8 cellular contexts compared by ENCODE assay signal in genomic region chr15:75452364-75452967, GRCh38. TPM values are rescaled to one million over a fixed set of nuclear protein-coding genes. Genes with fewer than 3 reads are reported as not detected.
DNase-seq lines count a peak whose midpoint lies in the region; ATAC-seq and TF ChIP-seq lines count a peak whose summit lies in the region.

No MANE protein-coding gene starts in this region.

- H3K79me2 ChIP-seq in SU-DHL-6 (ENCODE audit: insufficient read depth, low read length): peaks cover 31% of the 10 kb centered on the region

- peak overlapping the region; percentile 98 for H3K27ac Mint-ChIP-seq in type B pancreatic cell

- no peaks in the 10 kb centered on the region for H3K9me2 ChIP-seq in SU-DHL-6 (replicated peaks; ENCODE audit: insufficient read depth, low read length)

- H3K36me3 ChIP-seq in ES-I3 (ENCODE audit: insufficient read depth, low read length): no peaks in the 10 kb centered on the region
- H3K36me3 ChIP-seq in SU-DHL-6 (ENCODE audit: low read length): no peaks in the 10 kb centered on the region

- DNase-seq in NCI-H1092 (lab: John Stamatoyannopoulos, UW) (peak; percentile 51), cardiac septum (ENCODE audit: low spot score) (peak; percentile 92), pons (ENCODE audit: low spot score) (peak; percentile 89), type B pancreatic cell (ENCODE audit: extremely low spot score, unreplicated experiment) (peak; percentile 75)
- peak; percentile 25 for DNase-seq in activated naive CD8-positive, alpha-beta T cell treated with anti-CD3 and anti-CD28 coated beads, Interleukin-2, amount 50 U/mL, for 16 hours (ENCODE audit: low read depth, low spot score)

- H3F3A ChIP-seq in SU-DHL-6 (ENCODE audit: insufficient read depth): peaks cover 33% of the 10 kb centered on the region

- H3K9me3 Mint-ChIP-seq in type B pancreatic cell: no peaks in the 10 kb centered on the region

- peak overlapping the region; percentile 84 for H3K4me3 ChIP-seq in SU-DHL-6 (ENCODE audit: insufficient read depth, low read length, poor library complexity, severe bottlenecking)

- peak overlapping the region; percentile 96 for H3K4me2 ChIP-seq in SU-DHL-6 (ENCODE audit: low read depth, low read length, poor library complexity, severe bottlenecking)

- H3K9ac ChIP-seq in ES-I3 (ENCODE audit: low read depth, low read length) (peak overlapping the region; percentile 92), SU-DHL-6 (ENCODE audit: low read length) (peak overlapping the region; percentile 92)

- peaks cover 2% of the 10 kb centered on the region for H3K36me3 Mint-ChIP-seq in type B pancreatic cell

- ATAC-seq in HG02571 (IDR thresholded peaks at IDR 0.05; ENCODE audit: unreplicated experiment): no peak

- H3K9me3 ChIP-seq in ES-I3 (ENCODE audit: control insufficient read depth, insufficient read depth, low read length) (no peaks in the 10 kb centered on the region), SU-DHL-6 (ENCODE audit: insufficient read depth, low read length) (no peaks in the 10 kb centered on the region)

- H3K4me1 Mint-ChIP-seq in type B pancreatic cell (ENCODE audit: unreplicated experiment): peaks cover 14% of the 10 kb centered on the region

- no peak overlapping the region for H2AFZ ChIP-seq in SU-DHL-6 (ENCODE audit: low read depth, low read length, severe bottlenecking)

- intact Hi-C loops in cardiac septum (cut with DNase I): loop anchor here (5.0 to 10.0 kb wide), 4 partner anchors 85 to 390 kb away; partner anchors contain the start of genes MAN2C1, PTPN9, SNX33 and UBE2Q2

- TF ChIP-seq CTCF in SU-DHL-6 (IDR thresholded peaks at IDR 0.05; ENCODE audit: insufficient read depth, low read length, poor library complexity, severe bottlenecking) (no peak), type B pancreatic cell (conservative IDR thresholded peaks at IDR 0.05) (no peak)

- H3K27me3 ChIP-seq in SU-DHL-6 (ENCODE audit: low read length): no peaks in the 10 kb centered on the region

- H3K27me3 Mint-ChIP-seq in type B pancreatic cell: no peaks in the 10 kb centered on the region

- peak overlapping the region; percentile 96 for H3K4me3 Mint-ChIP-seq in type B pancreatic cell

- peaks cover 15% of the 10 kb centered on the region for H4K20me1 ChIP-seq in SU-DHL-6 (ENCODE audit: low read depth, low read length)

- peak overlapping the region; percentile 96 for H3K27ac ChIP-seq in SU-DHL-6 (ENCODE audit: low read depth, low read length)

- H3K4me1 ChIP-seq in ES-I3 (ENCODE audit: insufficient read depth, low read length): peaks cover 10% of the 10 kb centered on the region

RNA-seq across cellular contexts. Expression of gene SIN3A, which starts 1.0 kb away (rescaled TPM):
- 30.6 TPM for total RNA-seq in cardiac septum
- total RNA-seq in type B pancreatic cell (ENCODE audit: low replicate concordance): 47.1 and 75.4 TPM in 2 replicates

Comparison
In these comparisons a context has a peak if more than half of its experiments do, and no peak if none do; other contexts are left out.
1. DNase-seq: peak in every context shown above with its lines; median percentile 92 in cardiac septum; 89 in pons; 75 in type B pancreatic cell; 51 in NCI-H1092; 25 in activated naive CD8-positive, alpha-beta T cell treated with anti-CD3 and anti-CD28 coated beads, Interleukin-2, amount 50 U/mL, for 16 hours.